Comparison of ENCODE assay signal across 1 cellular context in the genomic region with DNA sequence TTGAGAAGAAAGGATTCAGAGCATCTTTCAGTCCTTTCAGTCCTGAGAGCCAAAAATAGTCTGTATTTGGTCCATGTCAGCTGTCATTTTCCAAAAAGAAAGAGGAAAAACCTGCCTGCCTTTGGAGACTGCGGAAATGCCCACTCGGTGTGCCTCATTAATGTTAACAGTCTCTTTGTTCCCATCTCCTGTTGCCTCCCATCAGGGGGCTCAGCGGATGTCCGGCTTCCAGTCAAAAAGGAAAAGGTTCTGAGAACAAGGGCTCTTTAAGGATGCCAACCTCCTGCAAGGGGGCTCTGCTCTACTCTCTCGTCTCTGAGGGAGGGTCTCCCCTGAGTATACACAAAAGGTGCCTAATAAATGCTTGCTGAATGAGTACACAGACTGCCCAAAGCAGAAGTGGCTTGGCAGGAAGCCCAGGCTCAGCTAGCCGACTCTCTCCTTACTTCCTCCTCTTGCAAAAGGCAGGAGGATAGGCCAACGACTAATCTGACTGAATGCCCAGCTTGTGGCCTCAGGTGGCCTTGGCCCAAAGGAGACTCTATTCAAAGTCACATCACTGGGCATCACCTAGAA.
TF ChIP-seq lines count a peak whose summit lies in the region.

No MANE protein-coding gene starts in this region.

TF ChIP-seq in IMR-90, 13 proteins besides CTCF, POLR2A, EP300 and RAD21:
- TF ChIP-seq MXI1 (IDR thresholded peaks at IDR 0.05; ENCODE audit: borderline replicate concordance, low read depth, low read length) (no peak), CEBPB (IDR thresholded peaks at IDR 0.05; ENCODE audit: low read depth, low read length) (peak; percentile 35; the same call in 1 of the 2 replicates), MAZ (IDR thresholded peaks at IDR 0.05; ENCODE audit: borderline replicate concordance, low read depth, low read length) (no peak)
- TF ChIP-seq, protein P1, sequence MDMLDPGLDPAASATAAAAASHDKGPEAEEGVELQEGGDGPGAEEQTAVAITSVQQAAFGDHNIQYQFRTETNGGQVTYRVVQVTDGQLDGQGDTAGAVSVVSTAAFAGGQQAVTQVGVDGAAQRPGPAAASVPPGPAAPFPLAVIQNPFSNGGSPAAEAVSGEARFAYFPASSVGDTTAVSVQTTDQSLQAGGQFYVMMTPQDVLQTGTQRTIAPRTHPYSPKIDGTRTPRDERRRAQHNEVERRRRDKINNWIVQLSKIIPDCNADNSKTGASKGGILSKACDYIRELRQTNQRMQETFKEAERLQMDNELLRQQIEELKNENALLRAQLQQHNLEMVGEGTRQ (IDR thresholded peaks at IDR 0.05; ENCODE audit: low read depth, low read length) = no peak
